In genomic region chr5:36403601-36404311, GRCh38 we compare ENCODE assay signal across 9 cellular contexts.
DNase-seq lines count a peak whose midpoint lies in the region; ATAC-seq and TF ChIP-seq lines count a peak whose summit lies in the region.
"Had no signal": no experiment of that assay in that cellular context is flagged by ENCODE, and none has a peak within 500 bp of the region (broad histone marks: within the 10 kb centered on the region; RNA-seq: fewer than 3 reads in every experiment).

No MANE protein-coding gene starts in this region.

- H3K27ac Mint-ChIP-seq in naive B cell, result peak overlapping the region in 2 of 6 donors; percentile 51 to 78

- H3K4me1 ChIP-seq in HAP-1, result no peaks in the 10 kb centered on the region

- no peaks in the 10 kb centered on the region for H3K36me3 ChIP-seq in HAP-1 (replicated peaks)

- no peaks in the 10 kb centered on the region for H3K27me3 Mint-ChIP-seq in naive B cell

- H3K9me3 Mint-ChIP-seq in naive B cell, result no peaks in the 10 kb centered on the region

- no peaks in the 10 kb centered on the region for H3K36me3 Mint-ChIP-seq in naive B cell

- H3K4me3 Mint-ChIP-seq in naive B cell, result peak overlapping the region in 7 of 8 donors; percentile 6 to 67 (median 43)

- in situ Hi-C loops in HAP-1 (cut with MboI; ENCODE audit: low sequenced_read_pairs), result no loop called here

- H3K9me3 ChIP-seq in HAP-1, result no peaks in the 10 kb centered on the region

- H3K27me3 ChIP-seq in HAP-1 (ENCODE audit: low read depth), result no peaks in the 10 kb centered on the region

- no peak for TF ChIP-seq CTCF in AG09319 (IDR thresholded peaks at IDR 0.05; ENCODE audit: low read depth, low read length)
- no peak for TF ChIP-seq CTCF in choroid plexus epithelial cell (conservative IDR thresholded peaks at IDR 0.05; ENCODE audit: low read depth, low read length)

- H3K4me3 ChIP-seq in choroid plexus epithelial cell (ENCODE audit: low read depth, low read length), result no peak overlapping the region
- no peak overlapping the region for H3K4me3 ChIP-seq in HAP-1

- peak; percentile 69 to 72 for ATAC-seq in naive B cell (ENCODE audit: low read depth in 2 of 2)

- H3K4me1 Mint-ChIP-seq in naive B cell, result peaks cover 10 to 33% (median 11%) of the 10 kb centered on the region in 3 donors

- DNase-seq in AG09319 (ENCODE audit: extremely low read depth, low read depth) (peak; percentile 52), M059J (ENCODE audit: low read depth) (peak; percentile 94), choroid plexus epithelial cell (ENCODE audit: low read depth) (peak; percentile 58), naive B cell (peak; percentile 12), HAP-1 (ENCODE audit: low spot score in 2 of 2) (no peak), DMS153 (lab: John Stamatoyannopoulos, UW) (no peak), NCI-H526 (lab: John Stamatoyannopoulos, UW) (no peak)
- no peak for DNase-seq in activated effector memory CD4-positive, alpha-beta T cell treated with Interleukin-2 at 50 U/mL for 16 hours
- DNase-seq: NK-92 treated with Interleukin-12 subunit alpha and Interleukin-12 subunit beta, amount 100 ng/mL, for 24 hours had no signal

Comparison
In these comparisons a context has a peak if more than half of its experiments do, and no peak if none do; other contexts are left out.
1. DNase-seq: peak in AG09319 (single experiment), M059J (single experiment), choroid plexus epithelial cell (single experiment) and naive B cell (single experiment); none in HAP-1 (0 of 2), DMS153 (single experiment), NCI-H526 (0 of 2) and activated effector memory CD4-positive, alpha-beta T cell treated with Interleukin-2 at 50 U/mL for 16 hours (single experiment).